9 cellular contexts compared by ENCODE assay signal in the genomic region with DNA sequence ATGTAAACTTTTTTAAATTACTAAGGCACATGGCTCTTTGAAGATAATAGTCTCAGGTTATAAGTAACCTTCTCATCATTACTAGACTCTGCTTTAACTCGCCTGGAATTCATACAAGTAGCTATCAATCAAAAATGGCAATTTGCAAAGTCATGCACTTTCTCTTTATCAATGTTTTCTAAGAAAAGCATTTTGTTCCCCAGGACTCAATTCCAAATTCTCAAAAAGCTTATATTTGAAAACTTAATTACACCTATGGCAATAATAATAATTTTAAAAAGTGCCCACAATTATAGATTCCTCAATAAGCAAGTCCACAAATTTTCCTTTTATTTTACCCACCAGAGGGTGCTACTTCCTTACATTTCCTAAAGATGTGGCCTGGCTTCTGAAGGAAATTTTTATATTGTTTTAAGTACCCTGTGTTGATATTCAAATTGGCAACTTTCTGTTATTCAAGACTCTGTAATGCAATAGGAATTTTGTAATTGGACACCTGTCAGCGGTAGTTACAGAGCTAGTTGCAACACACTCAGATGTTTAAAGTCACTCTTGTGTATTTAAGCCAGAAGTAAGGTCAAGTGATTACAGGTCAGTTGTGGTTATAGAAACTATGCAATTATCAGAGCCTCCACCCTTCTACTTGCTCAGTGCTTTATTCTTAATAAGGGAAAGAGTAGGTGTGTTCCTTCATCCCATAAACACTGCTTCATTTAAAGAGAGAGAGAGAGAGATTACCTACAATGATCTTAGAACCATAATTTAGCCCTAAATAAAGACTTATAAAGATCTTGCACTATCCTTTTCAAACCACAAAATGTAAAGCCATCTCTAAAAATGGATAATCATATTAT. TPM values are rescaled to one million over a fixed set of nuclear protein-coding genes. Genes with fewer than 3 reads are reported as not detected.
DNase-seq lines count a peak whose midpoint lies in the region; ATAC-seq and TF ChIP-seq lines count a peak whose summit lies in the region.
"Had no signal": no experiment of that assay in that cellular context is flagged by ENCODE, and none has a peak within 500 bp of the region (broad histone marks: within the 10 kb centered on the region; RNA-seq: fewer than 3 reads in every experiment).

No MANE protein-coding gene starts in this region.

- H3K9me3 Mint-ChIP-seq in activated T-helper 1 cell treated with anti-CD3 and anti-CD28 coated beads, Interleukin-12 subunit alpha, Interleukin-12 subunit beta, Interleukin-2, Interleukin-4 antibody, amounts not matched to agents 30 ng/mL and 10 ng/mL and 1 ng/mL, durations not matched to agents 14 hours and 24 hours and 36 hours: no peaks in the 10 kb centered on the region

- DNase-seq in DND-41: no peak
- peak; percentile 35 for DNase-seq in HS-27A (ENCODE audit: low read depth)
- peak; percentile 68 for DNase-seq in NCI-H82 (lab: John Stamatoyannopoulos, UW)
- peak; percentile 79 for DNase-seq in dermis blood vessel endothelial cell
- DNase-seq in medulla oblongata (ENCODE audit: extremely low spot score): peak; percentile 64
- DNase-seq in activated T-helper 1 cell treated with anti-CD3 and anti-CD28 coated beads, Interleukin-12 subunit alpha, Interleukin-12 subunit beta, Interleukin-2, Interleukin-4 antibody, amounts not matched to agents 30 ng/mL and 10 ng/mL and 1 ng/mL, durations not matched to agents 14 hours and 24 hours and 36 hours (ENCODE audit: low spot score): no peak

- no peaks in the 10 kb centered on the region for H3K27me3 Mint-ChIP-seq in activated T-helper 1 cell treated with anti-CD3 and anti-CD28 coated beads, Interleukin-12 subunit alpha, Interleukin-12 subunit beta, Interleukin-2, Interleukin-4 antibody, amounts not matched to agents 30 ng/mL and 10 ng/mL and 1 ng/mL, durations not matched to agents 14 hours and 24 hours and 36 hours (ENCODE audit: insufficient read depth)

- H3K9ac ChIP-seq in DND-41 (ENCODE audit: low read depth, low read length): no peak overlapping the region

- no peaks in the 10 kb centered on the region for H3K79me2 ChIP-seq in DND-41 (ENCODE audit: insufficient read depth, low read length)

- intact Hi-C loops in activated T-helper 1 cell treated with anti-CD3 and anti-CD28 coated beads, Interleukin-12 subunit alpha, Interleukin-12 subunit beta, Interleukin-2, Interleukin-4 antibody, amounts not matched to agents 30 ng/mL and 10 ng/mL and 1 ng/mL, durations not matched to agents 14 hours and 24 hours and 36 hours (cut with micrococcal nuclease): loop anchor here (1.0 to 2.0 kb wide), 3 partner anchors 27 to 115 kb away; no protein-coding TSS in a partner anchor

- H3K27ac Mint-ChIP-seq in activated T-helper 1 cell treated with anti-CD3 and anti-CD28 coated beads, Interleukin-12 subunit alpha, Interleukin-12 subunit beta, Interleukin-2, Interleukin-4 antibody, amounts not matched to agents 30 ng/mL and 10 ng/mL and 1 ng/mL, durations not matched to agents 14 hours and 24 hours and 36 hours: no peak overlapping the region

- H3K4me1 ChIP-seq in DND-41 (ENCODE audit: insufficient read depth, low read length): peaks cover 5% of the 10 kb centered on the region

- no peaks in the 10 kb centered on the region for H3K4me1 Mint-ChIP-seq in activated T-helper 1 cell treated with anti-CD3 and anti-CD28 coated beads, Interleukin-12 subunit alpha, Interleukin-12 subunit beta, Interleukin-2, Interleukin-4 antibody, amounts not matched to agents 30 ng/mL and 10 ng/mL and 1 ng/mL, durations not matched to agents 14 hours and 24 hours and 36 hours (ENCODE audit: low read depth)

- peak; percentile 59 for TF ChIP-seq CTCF in DND-41 (IDR thresholded peaks at IDR 0.05; ENCODE audit: borderline replicate concordance, extremely low read depth, low read length, poor library complexity, severe bottlenecking)

- H3K4me3 ChIP-seq in DND-41 (ENCODE audit: low read depth in 1 of 2, low read length in 2 of 2): no peak overlapping the region

- no peak overlapping the region for H3K27ac ChIP-seq in DND-41 (ENCODE audit: low read length)

- H4K20me1 ChIP-seq in DND-41 (ENCODE audit: insufficient read depth, low read length): no peaks in the 10 kb centered on the region

- H3K4me2 ChIP-seq in DND-41 (ENCODE audit: insufficient read depth, low read length): no peak overlapping the region

- H3K4me3 Mint-ChIP-seq in activated T-helper 1 cell treated with anti-CD3 and anti-CD28 coated beads, Interleukin-12 subunit alpha, Interleukin-12 subunit beta, Interleukin-2, Interleukin-4 antibody, amounts not matched to agents 30 ng/mL and 10 ng/mL and 1 ng/mL, durations not matched to agents 14 hours and 24 hours and 36 hours: no peak overlapping the region

- no peaks in the 10 kb centered on the region for H3K9me3 ChIP-seq in DND-41 (ENCODE audit: insufficient read depth, low read length, severe bottlenecking)

- ATAC-seq in DND-41 (ENCODE audit: insufficient read depth, low read depth) (peak; percentile 53; the same call in 2 of the 3 replicates), HG03196 (IDR thresholded peaks at IDR 0.05; ENCODE audit: unreplicated experiment) (no peak), GM21381 (IDR thresholded peaks at IDR 0.05; ENCODE audit: unreplicated experiment) (no peak)

- H3K36me3 Mint-ChIP-seq in activated T-helper 1 cell treated with anti-CD3 and anti-CD28 coated beads, Interleukin-12 subunit alpha, Interleukin-12 subunit beta, Interleukin-2, Interleukin-4 antibody, amounts not matched to agents 30 ng/mL and 10 ng/mL and 1 ng/mL, durations not matched to agents 14 hours and 24 hours and 36 hours (ENCODE audit: low read depth): no peaks in the 10 kb centered on the region

- H3K27me3 ChIP-seq in DND-41 (ENCODE audit: insufficient read depth, low read length, poor library complexity): no peaks in the 10 kb centered on the region

- H3K36me3 ChIP-seq in DND-41 (ENCODE audit: insufficient read depth, low read length): no peaks in the 10 kb centered on the region

- H2AFZ ChIP-seq in DND-41 (ENCODE audit: low read depth, low read length): no peak overlapping the region

RNA-seq across cellular contexts. Expression of a gene that starts 47.1 kb away (rescaled TPM):
- total RNA-seq in dermis blood vessel endothelial cell: 0.33 TPM in 1 of 2 replicates, not detected in the other
- total RNA-seq in activated T-helper 1 cell treated with anti-CD3 and anti-CD28 coated beads, Interleukin-12 subunit alpha, Interleukin-12 subunit beta, Interleukin-2, Interleukin-4 antibody, amounts not matched to agents 30 ng/mL and 10 ng/mL and 1 ng/mL, durations not matched to agents 14 hours and 24 hours and 36 hours: not detected in 2 replicates
- total RNA-seq: T-helper 1 cell treated with Interleukin-12 subunit alpha and Interleukin-12 subunit beta and Interleukin-4 antibody, amounts not matched to agents 30 ng/mL and 1 ng/mL, for 36 hours had no signal

RNA-seq across cellular contexts. Expression of a gene that starts 49.1 kb away (rescaled TPM):
- total RNA-seq in dermis blood vessel endothelial cell: 12.4 and 19.8 TPM in 2 replicates
- total RNA-seq in activated T-helper 1 cell treated with anti-CD3 and anti-CD28 coated beads, Interleukin-12 subunit alpha, Interleukin-12 subunit beta, Interleukin-2, Interleukin-4 antibody, amounts not matched to agents 30 ng/mL and 10 ng/mL and 1 ng/mL, durations not matched to agents 14 hours and 24 hours and 36 hours: 7.3 and 7.5 TPM in 2 replicates

Comparison
In these comparisons a context has a peak if more than half of its experiments do, and no peak if none do; other contexts are left out.
1. DNase-seq: peak in HS-27A (single experiment), NCI-H82 (single experiment), dermis blood vessel endothelial cell (single experiment) and medulla oblongata (single experiment); none in DND-41 (single experiment) and activated T-helper 1 cell treated with anti-CD3 and anti-CD28 coated beads, Interleukin-12 subunit alpha, Interleukin-12 subunit beta, Interleukin-2, Interleukin-4 antibody, amounts not matched to agents 30 ng/mL and 10 ng/mL and 1 ng/mL, durations not matched to agents 14 hours and 24 hours and 36 hours (single experiment).